Comparison of ENCODE assay signal across 1 cellular context in genomic region chr6:75922226-75922625, GRCh38.
TF ChIP-seq lines count a peak whose summit lies in the region.

No MANE protein-coding gene starts in this region.

TF ChIP-seq in IMR-90, 13 proteins besides CTCF, POLR2A, EP300 and RAD21 (continued from another document):
- TF ChIP-seq ELK1 (IDR thresholded peaks at IDR 0.05; ENCODE audit: borderline replicate concordance, low read depth, low read length) (no peak), CEBPB (IDR thresholded peaks at IDR 0.05; ENCODE audit: low read depth, low read length) (no peak), MXI1 (IDR thresholded peaks at IDR 0.05; ENCODE audit: borderline replicate concordance, low read depth, low read length) (no peak), RCOR1 (IDR thresholded peaks at IDR 0.05; ENCODE audit: insufficient replicate concordance, low read length) (no peak), CHD1 (IDR thresholded peaks at IDR 0.05; ENCODE audit: low read depth, low read length) (no peak), MAZ (IDR thresholded peaks at IDR 0.05; ENCODE audit: borderline replicate concordance, low read depth, low read length) (no peak)
